In genomic region chr13:76991796-76992547, GRCh38 we compare ENCODE assay signal across 8 cellular contexts.
DNase-seq lines count a peak whose midpoint lies in the region; ATAC-seq and TF ChIP-seq lines count a peak whose summit lies in the region.

TSS of gene CLN5 (plus strand) at chr13:76992081. CDS start at chr13:76992099, 18 bp downstream.

- H3K27ac Mint-ChIP-seq in central memory CD8-positive, alpha-beta T cell (ENCODE audit: low read depth) = peak within 1 kb of the TSS; percentile 94

- H3K27me3 Mint-ChIP-seq in central memory CD8-positive, alpha-beta T cell = peaks cover 27% of the 10 kb centered on the region

- TF ChIP-seq CTCF in AG09319 (IDR thresholded peaks at IDR 0.05; ENCODE audit: low read depth, low read length) = no peak

- H3K4me3 Mint-ChIP-seq in central memory CD8-positive, alpha-beta T cell = peak within 1 kb of the TSS; percentile 89

- peak; percentile 98 for TF ChIP-seq POLR2A in GM18951 (IDR thresholded peaks at IDR 0.05; ENCODE audit: extremely low read depth, insufficient read depth, insufficient read length)

- no peaks in the 10 kb centered on the region for H3K9me3 Mint-ChIP-seq in central memory CD8-positive, alpha-beta T cell

- ATAC-seq in HG03175 (IDR thresholded peaks at IDR 0.05; ENCODE audit: unreplicated experiment) = peak; percentile 90
- peak; percentile 87 to 90 for ATAC-seq in activated CD4-positive, CD25-positive, alpha-beta regulatory T cell treated with anti-CD3 and anti-CD28 coated beads, Interleukin-2, amount 50 U/mL, for 24 hours
- ATAC-seq in central memory CD8-positive, alpha-beta T cell (replicated peaks; ENCODE audit: extremely low read depth, poor library complexity, severe bottlenecking) = peak; percentile 82

- DNase-seq in AG09319 (ENCODE audit: extremely low read depth, low read depth) (peak; percentile 80), NCI-H345 (lab: John Stamatoyannopoulos, UW) (peak; percentile 96), iris pigment epithelial cell (ENCODE audit: low read depth) (peak; percentile 94)
- DNase-seq in central memory CD8-positive, alpha-beta T cell (ENCODE audit: low spot score in 2 of 2) = peak; percentile 86 to 94
- DNase-seq in stimulated activated CD4-positive, alpha-beta T cell treated with anti-CD3 and anti-CD28 coated beads, Interleukin-12 subunit alpha, Interleukin-12 subunit beta, amount 100 ng/mL, for 24 hours (ENCODE audit: low read depth in 2 of 2) = peak; percentile 84 to 87

- in situ Hi-C loops in GM18951 (cut with MboI; ENCODE audit: low sequenced_read_pairs, unreplicated experiment) = no loop called here

- H3K4me1 Mint-ChIP-seq in central memory CD8-positive, alpha-beta T cell = peaks cover 36% of the 10 kb centered on the region

- H3K36me3 Mint-ChIP-seq in central memory CD8-positive, alpha-beta T cell (ENCODE audit: insufficient read depth) = peaks cover 22% of the 10 kb centered on the region

Comparison
In these comparisons a context has a peak if more than half of its experiments do, and no peak if none do; other contexts are left out.
1. Peak in every context shown above with its lines: DNase-seq and ATAC-seq.